Comparison of ENCODE assay signal across 17 cellular contexts in genomic region chr12:95545303-95545702, GRCh38.
"Had no signal": no experiment of that assay in that cellular context is flagged by ENCODE, and none has a peak within 500 bp of the region (broad histone marks: within the 10 kb centered on the region; RNA-seq: fewer than 3 reads in every experiment).

No MANE protein-coding gene starts in this region.

- H3K27ac ChIP-seq: breast epithelium, gastroesophageal sphincter, heart right ventricle, ovary, suprapubic skin had no signal

- H3K27ac Mint-ChIP-seq: activated naive CD4-positive, alpha-beta T cell treated with anti-CD3 and anti-CD28 coated beads for 36 hours; activated naive CD8-positive, alpha-beta T cell treated with anti-CD3 and anti-CD28 coated beads, Interleukin-2, amount 50 U/mL, for 24 hours; activated T-helper 2 cell treated with anti-CD3 and anti-CD28 coated beads, Interferon-gamma antibody, Interleukin-2, Interleukin-4, amounts not matched to agents 10 μg/mL and 5 μg/mL and 100 μg/mL, durations not matched to agents 14 hours and 24 hours and 36 hours; dendritic cell treated with granulocyte-macrophage colony-stimulating factor and Interleukin-4, amounts not matched to agents 40 ng/mL and 50 ng/mL, for 4 days; effector memory CD8-positive, alpha-beta T cell; nephron; stimulated activated naive CD8-positive, alpha-beta T cell treated with anti-CD3 and anti-CD28 coated beads, Interleukin-15, Interleukin-2, amounts not matched to agents 100 ng/mL and 50 ng/mL, for 24 hours had no signal

- ATAC-seq: activated naive CD8-positive, alpha-beta T cell treated with anti-CD3 and anti-CD28 coated beads, Interleukin-2, amount 50 U/mL, for 24 hours; effector memory CD8-positive, alpha-beta T cell; gastroesophageal sphincter; heart right ventricle; sciatic nerve had no signal

- H3K27me3 ChIP-seq: breast epithelium, gastroesophageal sphincter, ovary had no signal

- H3K9me3 ChIP-seq: breast epithelium, gastroesophageal sphincter, ovary, suprapubic skin had no signal

- H3K4me3 Mint-ChIP-seq: activated naive CD4-positive, alpha-beta T cell treated with anti-CD3 and anti-CD28 coated beads for 36 hours; activated naive CD8-positive, alpha-beta T cell treated with anti-CD3 and anti-CD28 coated beads, Interleukin-2, amount 50 U/mL, for 24 hours; dendritic cell treated with granulocyte-macrophage colony-stimulating factor and Interleukin-4, amounts not matched to agents 40 ng/mL and 50 ng/mL, for 4 days; effector memory CD8-positive, alpha-beta T cell; nephron; stimulated activated naive CD8-positive, alpha-beta T cell treated with anti-CD3 and anti-CD28 coated beads, Interleukin-15, Interleukin-2, amounts not matched to agents 100 ng/mL and 50 ng/mL, for 24 hours had no signal

- H3K9me3 Mint-ChIP-seq: dendritic cell treated with granulocyte-macrophage colony-stimulating factor and Interleukin-4, amounts not matched to agents 40 ng/mL and 50 ng/mL, for 4 days; effector memory CD8-positive, alpha-beta T cell had no signal

- H3K27me3 Mint-ChIP-seq: activated naive CD8-positive, alpha-beta T cell treated with anti-CD3 and anti-CD28 coated beads, Interleukin-2, amount 50 U/mL, for 24 hours had no signal

- H3K4me3 ChIP-seq: breast epithelium, gastroesophageal sphincter, heart right ventricle, ovary, suprapubic skin had no signal

- H3K36me3 ChIP-seq: breast epithelium, gastroesophageal sphincter, heart right ventricle, ovary, suprapubic skin had no signal

- DNase-seq: activated CD4-positive, alpha-beta T cell treated with anti-CD3 and anti-CD28 coated beads, Interleukin-2, amount 50 U/mL, for 48 hours; activated naive CD4-positive, alpha-beta T cell treated with anti-CD3 and anti-CD28 coated beads for 36 hours; activated naive CD8-positive, alpha-beta T cell treated with anti-CD3 and anti-CD28 coated beads, Interleukin-2, amount 50 U/mL, for 24 hours; aorta; effector memory CD8-positive, alpha-beta T cell; erythroblast; heart right ventricle; kidney glomerular epithelial cell; ovary had no signal

- H3K4me1 ChIP-seq: breast epithelium had no signal
